Comparison of ENCODE assay signal across 8 cellular contexts in genomic region chr13:25286308-25286968, GRCh38. TPM values are rescaled to one million over a fixed set of nuclear protein-coding genes. Genes with fewer than 3 reads are reported as not detected.
DNase-seq lines count a peak whose midpoint lies in the region; ATAC-seq and TF ChIP-seq lines count a peak whose summit lies in the region.

No MANE protein-coding gene starts in this region.

- no peak for TF ChIP-seq EP300 in sigmoid colon (IDR thresholded peaks at IDR 0.05)

- intact Hi-C loops in sigmoid colon (cut with DNase I) = loop anchor here (2.0 kb wide), 1 partner anchor 14 kb away; the partner anchor contains the start of gene NUP58

- peaks cover 0 to 34% (median 18%) of the 10 kb centered on the region in 4 donors for H3K4me1 ChIP-seq in sigmoid colon

- H3K4me3 ChIP-seq in brain microvascular endothelial cell (ENCODE audit: low read depth, low read length) (peak overlapping the region; percentile 94), iPS-11a (ENCODE audit: low read depth, low read length) (peak overlapping the region; percentile 87), sigmoid colon (peak overlapping the region; percentile 86 to 94 (median 89))

- H3K27ac ChIP-seq in brain microvascular endothelial cell = peak overlapping the region; percentile 44
- peak overlapping the region; percentile 80 to 93 (median 90) for H3K27ac ChIP-seq in sigmoid colon

- DNase-seq in AG08395 (ENCODE audit: low spot score) (peak; percentile 43), SIG-M5 (lab: John Stamatoyannopoulos, UW) (peak; percentile 29), brain microvascular endothelial cell (peak; percentile 47), sigmoid colon (no peak), SHP77 treated with DMSO at 0.1 percent for 48 hours (lab: John Stamatoyannopoulos, UW) (no peak)

- 4 to 5% methylated on average over 25 of the region's 25 CpGs for WGBS in sigmoid colon, 2 donors

- no peaks in the 10 kb centered on the region for H3K9me3 ChIP-seq in sigmoid colon

- in situ Hi-C loops in brain microvascular endothelial cell (cut with HindIII; ENCODE audit: low pct_ligation_motif_present, low sequenced_read_pairs) = no loop called here

- no peak for TF ChIP-seq CTCF in brain microvascular endothelial cell (IDR thresholded peaks at IDR 0.05; ENCODE audit: low read depth, low read length, missing control alignments)
- no peak for TF ChIP-seq CTCF in sigmoid colon (IDR thresholded peaks at IDR 0.05)

- no peak for TF ChIP-seq POLR2A in sigmoid colon (IDR thresholded peaks at IDR 0.05)

- ATAC-seq in GM18498 (IDR thresholded peaks at IDR 0.05; ENCODE audit: unreplicated experiment) (peak; percentile 20), HG03196 (IDR thresholded peaks at IDR 0.05; ENCODE audit: unreplicated experiment) (peak; percentile 25)

- H3K36me3 ChIP-seq in brain microvascular endothelial cell (replicated peaks) = no peaks in the 10 kb centered on the region
- no peaks in the 10 kb centered on the region for H3K36me3 ChIP-seq in sigmoid colon

- H3K27me3 ChIP-seq in brain microvascular endothelial cell (replicated peaks) (no peaks in the 10 kb centered on the region), sigmoid colon (no peaks in the 10 kb centered on the region)

RNA-seq across cellular contexts. Expression of gene MTMR6, which starts 0.8 kb away (rescaled TPM):
- total RNA-seq in sigmoid colon = 10 to 100 TPM; 21.6 to 33.1 (median 29.9) TPM
- 10 to 100 TPM in 2 of 3 donors, 1 to 10 TPM in 1; 8.9 to 10.4 (median 10.2) TPM for polyA plus RNA-seq in sigmoid colon

RNA-seq across cellular contexts. Expression of gene NUP58, which starts 15.0 kb away (rescaled TPM):
- 10 to 100 TPM; 30.3 to 50.3 (median 34.1) TPM for total RNA-seq in sigmoid colon
- polyA plus RNA-seq in sigmoid colon = 10 to 100 TPM; 10.2 to 17.6 (median 13.0) TPM

Comparison
In these comparisons a context has a peak if more than half of its experiments do, and no peak if none do; other contexts are left out.
1. DNase-seq: peak in AG08395 (single experiment), SIG-M5 (single experiment) and brain microvascular endothelial cell (single experiment); none in sigmoid colon (single experiment) and SHP77 treated with DMSO at 0.1 percent for 48 hours (single experiment).
2. Peak in every context shown above with its lines, with median percentiles within 50 percentile points of each other: H3K4me3 ChIP-seq.